Comparison of ENCODE assay signal across 27 cellular contexts in the genomic region with DNA sequence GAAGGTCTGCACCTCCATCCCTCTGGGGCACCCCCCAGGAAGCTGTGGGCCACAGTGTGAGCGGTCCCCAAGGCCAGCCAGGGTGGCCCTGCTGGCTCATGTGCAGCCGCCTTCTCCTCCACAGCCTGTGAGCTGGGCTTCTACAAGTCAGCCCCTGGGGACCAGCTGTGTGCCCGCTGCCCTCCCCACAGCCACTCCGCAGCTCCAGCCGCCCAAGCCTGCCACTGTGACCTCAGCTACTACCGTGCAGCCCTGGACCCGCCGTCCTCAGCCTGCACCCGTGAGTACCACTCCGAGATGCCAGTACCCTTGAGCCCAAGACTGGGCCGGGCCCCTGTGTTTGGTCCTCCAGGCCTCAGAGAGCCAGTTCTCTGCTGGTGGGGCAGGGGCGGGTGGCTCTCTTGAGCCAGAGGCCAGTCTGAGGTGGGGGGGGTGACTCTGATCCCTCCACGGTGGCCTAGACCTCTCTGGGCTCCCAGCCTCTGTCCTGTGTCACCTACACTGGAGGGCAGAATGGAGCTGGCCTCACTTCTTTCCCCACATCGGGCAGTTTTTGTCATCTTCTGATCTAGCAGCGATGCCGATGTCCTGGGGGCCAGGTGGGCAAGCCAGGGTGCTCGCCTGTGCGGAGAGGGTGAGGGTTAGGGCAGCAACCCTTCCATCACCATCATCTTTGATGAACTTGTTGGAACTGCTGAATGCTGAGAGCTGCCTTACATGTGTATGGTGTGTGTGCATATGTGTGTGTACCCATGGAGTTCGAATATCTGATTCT. TPM values are rescaled to one million over a fixed set of nuclear protein-coding genes. Genes with fewer than 3 reads are reported as not detected.
"Had no signal": no experiment of that assay in that cellular context is flagged by ENCODE, and none has a peak within 500 bp of the region (broad histone marks: within the 10 kb centered on the region; RNA-seq: fewer than 3 reads in every experiment).

No MANE protein-coding gene starts in this region.

- DNase-seq: KBM-7, MV-4-11, NCI-H1092, NCI-H1105 treated with DMSO at 0.1 percent for 48 hours, NCI-H1417 treated with DMSO at 0.1 percent for 48 hours, NCI-H146, NCI-H1694 treated with DMSO at 0.1 percent for 48 hours, NCI-H1930, NCI-H2081 treated with DMSO at 0.1 percent for 48 hours, NCI-H2171, NCI-H226, NCI-H446, NCI-H510A, NCI-H524 treated with DMSO at 0.1 percent for 48 hours, NCI-H69, NCI-H774, Right ventricle myocardium superior, RPMI8226, SIG-M5, T-helper 1 cell had no signal

- H3K4me3 ChIP-seq: SJSA1, SK-N-MC had no signal

- H3K27ac ChIP-seq: HL-60, SJSA1, SK-N-MC had no signal

- FAIRE-seq: HTR-8/SVneo, RCC 7860 had no signal

- H3K36me3 ChIP-seq: SJSA1 had no signal

- H3K9me3 ChIP-seq: SJSA1 had no signal

- H3K4me1 ChIP-seq: SJSA1 had no signal

RNA-seq across cellular contexts. Expression of gene EPHA8, which starts 23.3 kb away (rescaled TPM):
- total RNA-seq: LHCN-M2, MCF 10A, Right ventricle myocardium superior, SJSA1 had no signal

RNA-seq across cellular contexts. Expression of gene C1QA, which starts 49.9 kb away (rescaled TPM):
- total RNA-seq: LHCN-M2, MCF 10A, SJSA1 had no signal

RNA-seq across cellular contexts. Expression of gene C1QC, which starts 56.9 kb away (rescaled TPM):
- total RNA-seq: LHCN-M2, MCF 10A, SJSA1 had no signal
